8 cellular contexts compared by ENCODE assay signal in the genomic region with DNA sequence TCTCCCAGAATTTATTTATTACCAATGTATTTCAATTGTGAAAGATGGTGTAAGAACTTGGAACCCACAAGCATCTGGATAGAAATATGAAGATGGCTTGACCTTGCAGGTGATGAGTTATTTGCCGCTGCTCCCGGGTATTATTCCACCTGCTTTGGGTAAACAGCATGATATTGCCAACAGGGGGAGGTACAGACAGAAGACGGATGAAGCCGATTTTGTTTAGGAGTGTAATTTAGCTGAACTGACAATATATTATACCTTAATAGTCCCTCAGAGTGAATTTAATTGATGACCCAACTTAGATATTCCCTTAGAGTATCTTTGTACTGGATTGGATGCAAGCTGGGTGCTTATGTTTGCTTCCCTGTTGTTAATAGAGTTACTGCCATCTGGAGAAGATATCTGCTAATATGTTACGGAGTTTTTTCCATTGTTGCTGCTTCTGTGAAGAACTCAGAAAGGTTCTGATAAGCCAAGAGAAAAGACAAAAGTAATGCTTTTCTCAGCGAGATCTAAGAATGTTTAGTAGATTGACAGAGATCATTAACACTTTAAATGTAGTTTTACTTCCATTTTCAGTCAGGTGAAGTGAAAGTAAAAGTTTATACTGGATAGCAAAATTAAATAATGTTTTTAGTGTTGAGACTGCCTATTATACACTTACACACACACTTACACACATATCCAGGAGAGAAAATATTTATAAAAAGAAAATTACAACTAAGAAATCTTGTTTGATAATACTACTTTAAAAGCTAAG.
DNase-seq lines count a peak whose midpoint lies in the region; ATAC-seq and TF ChIP-seq lines count a peak whose summit lies in the region.

No MANE protein-coding gene starts in this region.

- peaks cover 4% of the 10 kb centered on the region for H3K9me3 Mint-ChIP-seq in T-helper 1 cell treated with Interleukin-12 subunit alpha and Interleukin-12 subunit beta and Interleukin-4 antibody, amounts not matched to agents 30 μg/mL and 1 μg/mL, for 36 hours
- H3K9me3 Mint-ChIP-seq in immature natural killer cell: peaks cover 0 to 36% (median 4%) of the 10 kb centered on the region in 6 donors

- H3K9me3 ChIP-seq in esophagus squamous epithelium: no peaks in the 10 kb centered on the region

- intact Hi-C loops in esophagus squamous epithelium (cut with DNase I): no loop called here

- H3K27ac Mint-ChIP-seq in T-helper 1 cell treated with Interleukin-12 subunit alpha and Interleukin-12 subunit beta and Interleukin-4 antibody, amounts not matched to agents 30 μg/mL and 1 μg/mL, for 36 hours: peak overlapping the region; percentile 49
- H3K27ac Mint-ChIP-seq in immature natural killer cell: peak overlapping the region in 3 of 6 donors; percentile 38 to 70 (median 62)

- TF ChIP-seq POLR2A in esophagus squamous epithelium (IDR thresholded peaks at IDR 0.05): no peak

- H3K36me3 ChIP-seq in esophagus squamous epithelium: no peaks in the 10 kb centered on the region

- no peaks in the 10 kb centered on the region for H3K27me3 Mint-ChIP-seq in T-helper 1 cell treated with Interleukin-12 subunit alpha and Interleukin-12 subunit beta and Interleukin-4 antibody, amounts not matched to agents 30 μg/mL and 1 μg/mL, for 36 hours (ENCODE audit: low read depth)
- H3K27me3 Mint-ChIP-seq in immature natural killer cell (ENCODE audit: low read depth in 3 of 3): no peaks in the 10 kb centered on the region

- DNase-seq in T-helper 1 cell: no peak
- DNase-seq in RKO (ENCODE audit: low spot score): peak; percentile 39
- DNase-seq in immature natural killer cell: no peak
- DNase-seq in esophagus squamous epithelium (lab: John Stamatoyannopoulos, UW): no peak
- no peak for DNase-seq in NK-92 treated with Interleukin-12 subunit alpha and Interleukin-12 subunit beta, amount 100 ng/mL, for 24 hours (lab: John Stamatoyannopoulos, UW)
- no peak for DNase-seq in cerebellar nuclear complex (lab: John Stamatoyannopoulos, UW)

- H3K4me3 ChIP-seq in esophagus squamous epithelium: peak overlapping the region in 1 of 4 donors; percentile 13

- H3K4me1 ChIP-seq in esophagus squamous epithelium: no peaks in the 10 kb centered on the region

- no peak for TF ChIP-seq CTCF in esophagus squamous epithelium (IDR thresholded peaks at IDR 0.05)

- ATAC-seq in HG03097 (IDR thresholded peaks at IDR 0.05; ENCODE audit: low FRiP score, unreplicated experiment): peak; percentile 69

- H3K4me3 Mint-ChIP-seq in T-helper 1 cell treated with Interleukin-12 subunit alpha and Interleukin-12 subunit beta and Interleukin-4 antibody, amounts not matched to agents 30 μg/mL and 1 μg/mL, for 36 hours: peak overlapping the region; percentile 66
- peak overlapping the region; percentile 56 to 84 (median 75) for H3K4me3 Mint-ChIP-seq in immature natural killer cell

- H3K27ac ChIP-seq in esophagus squamous epithelium: no peak overlapping the region

- peaks cover 4% of the 10 kb centered on the region for H3K4me1 Mint-ChIP-seq in T-helper 1 cell treated with Interleukin-12 subunit alpha and Interleukin-12 subunit beta and Interleukin-4 antibody, amounts not matched to agents 30 μg/mL and 1 μg/mL, for 36 hours (ENCODE audit: low read depth)
- H3K4me1 Mint-ChIP-seq in immature natural killer cell: peaks cover 0 to 19% of the 10 kb centered on the region in 2 donors

- H3K27me3 ChIP-seq in esophagus squamous epithelium: no peaks in the 10 kb centered on the region

- WGBS in esophagus squamous epithelium, 2 donors: 38 to 44% methylated on average over 6 of the region's 6 CpGs

- no peaks in the 10 kb centered on the region for H3K36me3 Mint-ChIP-seq in T-helper 1 cell treated with Interleukin-12 subunit alpha and Interleukin-12 subunit beta and Interleukin-4 antibody, amounts not matched to agents 30 μg/mL and 1 μg/mL, for 36 hours (ENCODE audit: low read depth)
- H3K36me3 Mint-ChIP-seq in immature natural killer cell: no peaks in the 10 kb centered on the region
